In the genomic region with DNA sequence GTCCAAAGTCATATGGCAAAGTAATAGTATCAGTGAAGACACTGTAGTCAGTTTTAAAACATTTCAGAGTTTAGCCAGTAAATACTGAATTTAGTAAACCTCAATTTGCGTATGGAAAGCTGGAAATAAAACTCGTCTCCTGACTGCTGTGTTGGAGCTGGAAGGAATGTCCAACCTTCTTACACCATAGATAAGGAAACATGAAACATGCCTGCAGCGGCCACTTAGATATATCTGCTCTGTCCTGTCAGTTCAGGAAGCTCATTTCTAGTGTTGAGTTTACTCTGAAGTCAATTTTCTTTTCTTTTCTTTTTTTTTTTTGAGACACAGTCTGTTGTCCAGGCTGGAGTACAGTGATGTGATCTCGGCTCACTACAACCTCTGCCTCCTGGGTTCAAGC, we compare ENCODE assay signal across 1 cellular context.
TF ChIP-seq lines count a peak whose summit lies in the region.

No MANE protein-coding gene starts in this region.

TF ChIP-seq in IMR-90, 13 proteins besides CTCF, POLR2A, EP300 and RAD21 (continued from another document):
- TF ChIP-seq, protein P1, sequence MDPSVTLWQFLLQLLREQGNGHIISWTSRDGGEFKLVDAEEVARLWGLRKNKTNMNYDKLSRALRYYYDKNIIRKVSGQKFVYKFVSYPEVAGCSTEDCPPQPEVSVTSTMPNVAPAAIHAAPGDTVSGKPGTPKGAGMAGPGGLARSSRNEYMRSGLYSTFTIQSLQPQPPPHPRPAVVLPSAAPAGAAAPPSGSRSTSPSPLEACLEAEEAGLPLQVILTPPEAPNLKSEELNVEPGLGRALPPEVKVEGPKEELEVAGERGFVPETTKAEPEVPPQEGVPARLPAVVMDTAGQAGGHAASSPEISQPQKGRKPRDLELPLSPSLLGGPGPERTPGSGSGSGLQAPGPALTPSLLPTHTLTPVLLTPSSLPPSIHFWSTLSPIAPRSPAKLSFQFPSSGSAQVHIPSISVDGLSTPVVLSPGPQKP (IDR thresholded peaks at IDR 0.05; ENCODE audit: borderline replicate concordance, low read depth, low read length): no peak
- TF ChIP-seq SMC3 (IDR thresholded peaks at IDR 0.05; ENCODE audit: low read depth, low read length): no peak
- TF ChIP-seq MAZ (IDR thresholded peaks at IDR 0.05; ENCODE audit: borderline replicate concordance, low read depth, low read length): no peak
- TF ChIP-seq CEBPB (IDR thresholded peaks at IDR 0.05; ENCODE audit: low read depth, low read length): no peak
- TF ChIP-seq RFX5 (IDR thresholded peaks at IDR 0.05; ENCODE audit: low read depth, low read length): no peak
- TF ChIP-seq BHLHE40 (IDR thresholded peaks at IDR 0.05; ENCODE audit: low read depth, low read length): no peak
- TF ChIP-seq, protein P2, sequence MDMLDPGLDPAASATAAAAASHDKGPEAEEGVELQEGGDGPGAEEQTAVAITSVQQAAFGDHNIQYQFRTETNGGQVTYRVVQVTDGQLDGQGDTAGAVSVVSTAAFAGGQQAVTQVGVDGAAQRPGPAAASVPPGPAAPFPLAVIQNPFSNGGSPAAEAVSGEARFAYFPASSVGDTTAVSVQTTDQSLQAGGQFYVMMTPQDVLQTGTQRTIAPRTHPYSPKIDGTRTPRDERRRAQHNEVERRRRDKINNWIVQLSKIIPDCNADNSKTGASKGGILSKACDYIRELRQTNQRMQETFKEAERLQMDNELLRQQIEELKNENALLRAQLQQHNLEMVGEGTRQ (IDR thresholded peaks at IDR 0.05; ENCODE audit: low read depth, low read length): no peak
- TF ChIP-seq NFE2L2 (IDR thresholded peaks at IDR 0.05; ENCODE audit: low read depth, low read length): no peak
- no peak for TF ChIP-seq MAFK (IDR thresholded peaks at IDR 0.05; ENCODE audit: low read depth, low read length)
- TF ChIP-seq RCOR1 (IDR thresholded peaks at IDR 0.05; ENCODE audit: insufficient replicate concordance, low read length): no peak
- TF ChIP-seq CHD1 (IDR thresholded peaks at IDR 0.05; ENCODE audit: low read depth, low read length): no peak
- TF ChIP-seq FOS (IDR thresholded peaks at IDR 0.05; ENCODE audit: low read depth, low read length): no peak
